Comparison of ENCODE assay signal across 9 cellular contexts in genomic region chr11:10878408-10879214, GRCh38. TPM values are rescaled to one million over a fixed set of nuclear protein-coding genes. Genes with fewer than 3 reads are reported as not detected.
A peak's percentile ranks its signal among the peaks of the same experiment; 100 is the strongest.
DNase-seq lines count a peak whose midpoint lies in the region; ATAC-seq and TF ChIP-seq lines count a peak whose summit lies in the region.
"Had no signal": no experiment of that assay in that cellular context is flagged by ENCODE, and none has a peak within 500 bp of the region (broad histone marks: within the 10 kb centered on the region; RNA-seq: fewer than 3 reads in every experiment).

No MANE protein-coding gene starts in this region.

- H3K4me3 ChIP-seq in HL-60 (replicated peaks; ENCODE audit: insufficient read depth, low read length): no peak overlapping the region
- H3K4me3 ChIP-seq: BLaER1 had no signal

- no peaks in the 10 kb centered on the region for H3K27me3 ChIP-seq in HL-60 (ENCODE audit: insufficient read depth, poor library complexity, severe bottlenecking)
- H3K27me3 ChIP-seq: BLaER1 had no signal

- DNase-seq in NCI-H1417 (lab: John Stamatoyannopoulos, UW): peak; percentile 3 to 61 (median 38)
- no peak for DNase-seq in NCI-H1417 treated with DMSO at 0.1 percent for 48 hours (lab: John Stamatoyannopoulos, UW)
- peak; percentile 37 to 83 for DNase-seq in HL-60 (ENCODE audit: low read depth in 1 of 2, low spot score in 1 of 2)
- peak; percentile 71 for DNase-seq in RPMI8226
- no peak for DNase-seq in endothelial cell (ENCODE audit: low spot score)
- peak; percentile 70 for DNase-seq in naive B cell
- no peak for DNase-seq in COR-L47 (lab: John Stamatoyannopoulos, UW)
- DNase-seq in activated CD4-positive, alpha-beta memory T cell treated with anti-CD3 and anti-CD28 coated beads, Interleukin-2, amount 10 ng/mL, durations not matched to agents 7 days and 5 days: no peak

- peak; percentile 73 for TF ChIP-seq CTCF in HL-60 (IDR thresholded peaks at IDR 0.05; ENCODE audit: insufficient read depth, low read length)
- TF ChIP-seq CTCF in endothelial cell (IDR thresholded peaks at IDR 0.05; ENCODE audit: unreplicated experiment): peak; percentile 53

- no peak overlapping the region for H3K4me3 Mint-ChIP-seq in endothelial cell (ENCODE audit: unreplicated experiment)
- H3K4me3 Mint-ChIP-seq in naive B cell: peak overlapping the region in 1 of 8 donors; percentile 16
- H3K4me3 Mint-ChIP-seq in activated CD4-positive, alpha-beta memory T cell treated with anti-CD3 and anti-CD28 coated beads, Interleukin-2, amount 10 ng/mL, durations not matched to agents 7 days and 5 days: no peak overlapping the region

- H3K4me1 Mint-ChIP-seq in endothelial cell (ENCODE audit: unreplicated experiment): no peaks in the 10 kb centered on the region
- peaks cover 13 to 30% (median 23%) of the 10 kb centered on the region in 3 donors for H3K4me1 Mint-ChIP-seq in naive B cell
- peaks cover 9% of the 10 kb centered on the region for H3K4me1 Mint-ChIP-seq in activated CD4-positive, alpha-beta memory T cell treated with anti-CD3 and anti-CD28 coated beads, Interleukin-2, amount 10 ng/mL, durations not matched to agents 7 days and 5 days

- H3K36me3 Mint-ChIP-seq in endothelial cell (ENCODE audit: low read depth, unreplicated experiment): no peaks in the 10 kb centered on the region
- H3K36me3 Mint-ChIP-seq in naive B cell: peaks cover 8 to 13% of the 10 kb centered on the region in 2 donors
- peaks cover 7% of the 10 kb centered on the region for H3K36me3 Mint-ChIP-seq in activated CD4-positive, alpha-beta memory T cell treated with anti-CD3 and anti-CD28 coated beads, Interleukin-2, amount 10 ng/mL, durations not matched to agents 7 days and 5 days (ENCODE audit: low read depth)

- no peak overlapping the region for H3K27ac Mint-ChIP-seq in endothelial cell (ENCODE audit: unreplicated experiment)
- peak overlapping the region in 3 of 6 donors; percentile 1 to 19 (median 18) for H3K27ac Mint-ChIP-seq in naive B cell
- no peak overlapping the region for H3K27ac Mint-ChIP-seq in activated CD4-positive, alpha-beta memory T cell treated with anti-CD3 and anti-CD28 coated beads, Interleukin-2, amount 10 ng/mL, durations not matched to agents 7 days and 5 days

- CTCF ChIA-PET in activated CD4-positive, alpha-beta memory T cell treated with anti-CD3 and anti-CD28 coated beads, Interleukin-2, amount 10 ng/mL, durations not matched to agents 7 days and 5 days (lab: Charles Lee): interaction anchor here (0.6 to 3.0 kb wide), 12 partner anchors 15 to 85 kb away, joined by 3 to 9 read pairs (median 4); partner anchors contain the start of genes EIF4G2 and ZBED5

- peak; percentile 87 to 90 for ATAC-seq in naive B cell (ENCODE audit: low read depth in 2 of 2)

- no peaks in the 10 kb centered on the region for H3K27me3 Mint-ChIP-seq in endothelial cell (ENCODE audit: unreplicated experiment)
- H3K27me3 Mint-ChIP-seq in naive B cell: no peaks in the 10 kb centered on the region
- H3K27me3 Mint-ChIP-seq in activated CD4-positive, alpha-beta memory T cell treated with anti-CD3 and anti-CD28 coated beads, Interleukin-2, amount 10 ng/mL, durations not matched to agents 7 days and 5 days: no peaks in the 10 kb centered on the region

- POLR2A ChIA-PET in activated CD4-positive, alpha-beta memory T cell treated with anti-CD3 and anti-CD28 coated beads, Interleukin-2, amount 10 ng/mL, durations not matched to agents 7 days and 5 days (lab: Charles Lee): interaction anchor here (1.0 to 1.9 kb wide), 4 partner anchors 21 to 75 kb away, joined by 3 to 11 read pairs (median 4); partner anchors contain the start of genes EIF4G2 and ZBED5

- H3K9me3 Mint-ChIP-seq in endothelial cell (ENCODE audit: unreplicated experiment): no peaks in the 10 kb centered on the region
- peaks cover 0 to 11% (median 4%) of the 10 kb centered on the region in 7 donors for H3K9me3 Mint-ChIP-seq in naive B cell
- peaks cover under 1% of the 10 kb centered on the region for H3K9me3 Mint-ChIP-seq in activated CD4-positive, alpha-beta memory T cell treated with anti-CD3 and anti-CD28 coated beads, Interleukin-2, amount 10 ng/mL, durations not matched to agents 7 days and 5 days

- peak overlapping the region; percentile 20 for H3K27ac ChIP-seq in HL-60 (replicated peaks)
- H3K27ac ChIP-seq: BLaER1 had no signal

RNA-seq across cellular contexts. Expression of gene ZBED5, which starts 20.8 kb away (rescaled TPM):
- 55.0 TPM for total RNA-seq in endothelial cell (ENCODE audit: unreplicated experiment)
- polyA plus RNA-seq in naive B cell (ENCODE audit: low read depth in 6 of 6): 10 to 100 TPM; 17.1 to 46.3 (median 35.0) TPM
- 10 to 100 TPM; 44.2 to 45.6 TPM for total RNA-seq in activated CD4-positive, alpha-beta memory T cell treated with anti-CD3 and anti-CD28 coated beads, Interleukin-2, amount 10 ng/mL, durations not matched to agents 7 days and 5 days

Comparison
In these comparisons a context has a peak if more than half of its experiments do, and no peak if none do; other contexts are left out.
1. DNase-seq: peak in NCI-H1417 (3 of 3), HL-60 (2 of 2), RPMI8226 (single experiment) and naive B cell (single experiment); none in NCI-H1417 treated with DMSO at 0.1 percent for 48 hours (single experiment), endothelial cell (single experiment), COR-L47 (single experiment) and activated CD4-positive, alpha-beta memory T cell treated with anti-CD3 and anti-CD28 coated beads, Interleukin-2, amount 10 ng/mL, durations not matched to agents 7 days and 5 days (single experiment).